In the genomic region with DNA sequence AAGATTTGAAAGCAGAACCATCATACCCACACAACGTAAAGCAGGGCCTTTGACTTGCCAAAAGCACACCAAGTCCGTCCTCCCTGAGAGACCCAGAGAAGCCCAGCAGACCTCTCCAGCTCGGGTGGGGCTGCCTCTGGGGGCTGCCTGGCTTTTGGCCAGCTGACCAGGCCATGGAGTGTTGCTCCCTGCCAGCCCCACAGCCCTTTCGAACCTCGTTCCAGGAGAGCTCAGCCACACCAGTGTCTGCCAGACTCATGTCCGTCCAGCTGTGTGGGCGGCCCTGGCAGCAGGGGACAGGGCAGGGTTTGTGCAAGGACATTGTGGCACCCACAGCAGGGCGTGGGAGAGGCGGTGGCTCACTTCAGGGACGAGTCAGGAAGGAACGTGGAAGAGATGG, we compare ENCODE assay signal across 1 cellular context.
TF ChIP-seq lines count a peak whose summit lies in the region.

No MANE protein-coding gene starts in this region.

TF ChIP-seq in SK-N-SH, 30 proteins besides CTCF, POLR2A, EP300 and RAD21 (continued from another document):
- TF ChIP-seq, protein P1, sequence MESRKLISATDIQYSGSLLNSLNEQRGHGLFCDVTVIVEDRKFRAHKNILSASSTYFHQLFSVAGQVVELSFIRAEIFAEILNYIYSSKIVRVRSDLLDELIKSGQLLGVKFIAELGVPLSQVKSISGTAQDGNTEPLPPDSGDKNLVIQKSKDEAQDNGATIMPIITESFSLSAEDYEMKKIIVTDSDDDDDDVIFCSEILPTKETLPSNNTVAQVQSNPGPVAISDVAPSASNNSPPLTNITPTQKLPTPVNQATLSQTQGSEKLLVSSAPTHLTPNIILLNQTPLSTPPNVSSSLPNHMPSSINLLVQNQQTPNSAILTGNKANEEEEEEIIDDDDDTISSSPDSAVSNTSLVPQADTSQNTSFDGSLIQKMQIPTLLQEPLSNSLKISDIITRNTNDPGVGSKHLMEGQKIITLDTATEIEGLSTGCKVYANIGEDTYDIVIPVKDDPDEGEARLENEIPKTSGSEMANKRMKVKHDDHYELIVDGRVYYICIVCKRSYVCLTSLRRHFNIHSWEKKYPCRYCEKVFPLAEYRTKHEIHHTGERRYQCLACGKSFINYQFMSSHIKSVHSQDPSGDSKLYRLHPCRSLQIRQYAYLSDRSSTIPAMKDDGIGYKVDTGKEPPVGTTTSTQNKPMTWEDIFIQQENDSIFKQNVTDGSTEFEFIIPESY (IDR thresholded peaks at IDR 0.05; ENCODE audit: borderline replicate concordance, low read depth) = no peak
- TF ChIP-seq JUND (IDR thresholded peaks at IDR 0.05) = no peak
